1 cellular context compared by ENCODE assay signal in the genomic region with DNA sequence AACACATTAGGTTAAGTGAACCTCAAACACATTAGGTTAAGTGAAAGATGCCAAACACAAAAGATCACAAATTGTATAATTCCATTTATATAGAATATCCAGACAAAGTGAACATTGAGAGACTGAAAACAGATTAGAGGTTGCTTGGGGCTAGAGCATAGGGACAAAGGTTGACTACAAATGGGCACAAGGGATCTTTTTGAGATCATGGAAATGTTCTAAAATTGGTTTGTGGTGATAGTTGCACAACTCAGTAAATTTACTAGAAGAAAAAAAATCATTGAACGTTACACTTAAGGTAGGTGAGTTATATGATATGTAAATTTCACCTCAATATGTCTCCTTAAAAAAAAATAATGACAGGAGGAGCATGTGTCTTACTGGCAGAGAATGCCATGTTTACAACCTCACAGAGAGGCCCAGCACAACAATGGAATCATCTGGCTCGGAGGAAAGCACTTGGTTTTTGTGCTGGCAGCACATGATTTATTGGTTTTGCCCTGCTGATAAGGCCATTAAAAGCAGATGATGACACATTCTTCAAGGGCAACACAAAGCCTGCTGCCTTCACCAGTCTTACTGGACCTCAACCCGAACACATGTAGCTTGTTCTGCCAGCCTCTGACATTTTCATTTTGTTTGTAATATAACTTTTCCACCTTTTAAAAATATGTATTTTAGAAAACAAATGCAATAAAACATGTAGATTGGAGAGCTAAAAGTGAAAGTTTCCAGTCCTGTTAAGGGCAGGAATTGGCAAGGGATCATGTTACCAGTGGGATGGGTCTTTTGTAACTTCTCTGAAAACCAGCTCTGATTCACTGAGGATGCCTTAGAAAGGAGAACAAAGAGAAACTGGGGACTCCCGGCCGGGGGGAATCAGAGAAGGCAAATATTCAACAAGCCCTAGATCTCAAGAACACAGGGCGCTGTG.
TF ChIP-seq lines count a peak whose summit lies in the region.

No MANE protein-coding gene starts in this region.

TF ChIP-seq in H1, 55 proteins besides CTCF, POLR2A, EP300 and RAD21:
- TF ChIP-seq EGR1 (IDR thresholded peaks at IDR 0.05; ENCODE audit: borderline replicate concordance, low read depth, low read length) (no peak), CREB1 (IDR thresholded peaks at IDR 0.05) (0 out of 2 replicates have a peak, but pooled peaks have one; percentile 13), TAF1 (IDR thresholded peaks at IDR 0.05; ENCODE audit: low read depth, low read length) (peak; percentile 90), TAF7 (optimal IDR thresholded peaks at IDR 0.05; ENCODE audit: borderline replicate concordance, low read depth, low read length) (peak; percentile 81), SUZ12 (IDR thresholded peaks at IDR 0.05; ENCODE audit: low read length) (no peak), SP1 (IDR thresholded peaks at IDR 0.05; ENCODE audit: low read depth, low read length) (peak; percentile 6; the same call in 1 of the 2 replicates), TBP (IDR thresholded peaks at IDR 0.05; ENCODE audit: low read depth, low read length) (peak; percentile 89), SRF (IDR thresholded peaks at IDR 0.05; ENCODE audit: low read depth, low read length) (peak; percentile 84), TCF12 (IDR thresholded peaks at IDR 0.05; ENCODE audit: low read depth, low read length) (no peak)
